7 cellular contexts compared by ENCODE assay signal in the genomic region with DNA sequence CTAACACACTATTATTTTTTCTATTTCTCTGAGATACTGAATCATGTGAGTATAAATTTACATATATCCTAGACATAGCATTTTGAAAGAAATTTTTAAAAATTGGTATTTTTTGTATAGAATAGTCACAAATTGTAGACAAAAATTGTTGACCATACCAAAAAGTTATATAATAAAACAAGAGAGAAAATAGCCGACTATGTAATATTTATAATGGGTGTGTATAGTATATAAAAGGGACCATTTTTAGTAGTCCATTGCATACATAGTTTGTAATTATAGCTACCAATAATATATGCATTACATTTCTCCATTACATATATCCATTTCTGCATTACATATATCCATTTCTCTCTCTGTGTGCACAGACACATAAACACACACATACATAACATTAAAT.
"Had no signal": no experiment of that assay in that cellular context is flagged by ENCODE, and none has a peak within 500 bp of the region (broad histone marks: within the 10 kb centered on the region; RNA-seq: fewer than 3 reads in every experiment).

No MANE protein-coding gene starts in this region.

- FAIRE-seq: HepG2, HTR-8/SVneo had no signal

- H3K4me2 ChIP-seq: KMS-11 had no signal

- H3K27ac ChIP-seq: HL-60, KMS-11 had no signal

- DNase-seq: Karpas-422, KBM-7, KG1 had no signal

- ATAC-seq: HepG2 had no signal

- H3K9ac ChIP-seq: KMS-11 had no signal
